ENCODE assay signal across 17 cellular contexts in the genomic region with DNA sequence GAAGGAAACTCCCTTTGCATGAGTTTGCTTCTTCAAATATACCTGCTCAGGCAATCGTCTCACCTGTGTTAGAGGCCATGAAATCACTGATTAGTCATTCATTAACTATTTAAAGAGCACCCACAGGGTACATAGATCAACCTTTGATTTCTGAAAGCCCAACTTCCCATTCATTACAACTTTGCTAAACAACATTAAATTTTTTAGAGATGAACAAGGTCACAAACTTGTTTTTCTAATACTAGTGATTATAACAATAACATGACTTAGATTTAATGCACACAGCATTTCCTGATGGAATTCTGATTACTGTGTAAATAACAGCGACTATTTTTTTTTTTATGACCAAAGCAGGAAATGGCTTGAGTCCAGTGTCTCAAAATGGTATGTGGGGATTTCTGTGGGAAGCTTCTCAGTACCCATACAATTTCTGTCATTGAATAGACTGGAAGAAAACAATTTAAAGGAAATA. TPM values are rescaled to one million over a fixed set of nuclear protein-coding genes. Genes with fewer than 3 reads are reported as not detected.
DNase-seq lines count a peak whose midpoint lies in the region; ATAC-seq, FAIRE-seq and TF ChIP-seq lines count a peak whose summit lies in the region.
"Had no signal": no experiment of that assay in that cellular context is flagged by ENCODE, and none has a peak within 500 bp of the region (broad histone marks: within the 10 kb centered on the region; RNA-seq: fewer than 3 reads in every experiment).

No MANE protein-coding gene starts in this region.

- H3K4me3 ChIP-seq in HCT116 (replicated peaks in 1 of 2; ENCODE audit: low read depth in 1 of 2, low read length in 2 of 2) = peak overlapping the region in 1 of 2 experiments; percentile 5; a peak in 1 of 4 replicates
- no peak overlapping the region for H3K4me3 ChIP-seq in SK-N-MC
- peak overlapping the region in 1 of 3 experiments; percentile 28 for H3K4me3 ChIP-seq in keratinocyte (ENCODE audit: control insufficient read depth in 2 of 3, extremely low read depth in 1 of 3, insufficient read depth in 2 of 3, low read depth in 1 of 3, low read length in 3 of 3)
- H3K4me3 ChIP-seq: ascending aorta had no signal

- no peaks in the 10 kb centered on the region for H3K79me2 ChIP-seq in HCT116 (ENCODE audit: insufficient read depth, low read length)
- H3K79me2 ChIP-seq in keratinocyte (ENCODE audit: control insufficient read depth, insufficient read depth, low read length) = no peaks in the 10 kb centered on the region

- H3K4me3 Mint-ChIP-seq in stimulated activated memory B cell treated with anti-CD40 and anti-IgM and Interleukin-4, amounts not matched to agents 10 μg/mL and 1 μg/mL and 100 μg/mL, for 72 hours = no peak overlapping the region
- H3K4me3 Mint-ChIP-seq: T-helper 2 cell treated with Interferon-gamma antibody and Interleukin-4, amounts not matched to agents 5 μg/mL and 100 μg/mL, for 36 hours had no signal

- peaks cover 11% of the 10 kb centered on the region for H3K4me1 Mint-ChIP-seq in stimulated activated memory B cell treated with anti-CD40 and anti-IgM and Interleukin-4, amounts not matched to agents 10 μg/mL and 1 μg/mL and 100 μg/mL, for 72 hours

- no peak for TF ChIP-seq POLR2A in HCT116 (IDR thresholded peaks at IDR 0.05; ENCODE audit: borderline replicate concordance, extremely low read depth, insufficient read depth, insufficient read length)

- peak; percentile 66 for DNase-seq in HCT116 (ENCODE audit: low read depth, low spot score)
- DNase-seq in SK-N-MC (ENCODE audit: low read depth, low spot score) = no peak
- DNase-seq in keratinocyte (ENCODE audit: low read depth, low spot score) = peak; percentile 66
- no peak for DNase-seq in 8988T
- no peak for DNase-seq in hypothalamus (lab: John Stamatoyannopoulos, UW)
- DNase-seq in AML-193 (lab: John Stamatoyannopoulos, UW) = no peak
- DNase-seq: DMS 273 treated with DMSO at 0.1 percent for 48 hours; islet precursor cell; NCI-H1092; NK-92 treated with Interleukin-12 subunit alpha and Interleukin-12 subunit beta, amount 100 ng/mL, for 24 hours had no signal

- H3K9me3 ChIP-seq in HCT116 (ENCODE audit: control insufficient read depth in 1 of 2, insufficient read depth in 1 of 2, low read depth in 1 of 2, low read length in 2 of 2) = no peaks in the 10 kb centered on the region
- no peaks in the 10 kb centered on the region for H3K9me3 ChIP-seq in SK-N-MC (ENCODE audit: low read depth, low read length)
- no peaks in the 10 kb centered on the region for H3K9me3 ChIP-seq in keratinocyte (ENCODE audit: control insufficient read depth, low read depth, low read length)
- H3K9me3 ChIP-seq: ascending aorta had no signal

- CTCF ChIA-PET in HCT116 (lab: Charles Lee) = no interaction called here

- BruUV-seq in HCT116 (replicated peaks; lab: Mats Ljungman, UMichigan) = no TSS peak

- H3K27ac Mint-ChIP-seq in stimulated activated memory B cell treated with anti-CD40 and anti-IgM and Interleukin-4, amounts not matched to agents 10 μg/mL and 1 μg/mL and 100 μg/mL, for 72 hours = peak overlapping the region; percentile 9
- H3K27ac Mint-ChIP-seq: T-helper 2 cell treated with Interferon-gamma antibody and Interleukin-4, amounts not matched to agents 5 μg/mL and 100 μg/mL, for 36 hours had no signal

- H3K9me1 ChIP-seq in keratinocyte (ENCODE audit: control insufficient read depth, extremely low read depth, insufficient read depth, low read length) = no peaks in the 10 kb centered on the region

- TF ChIP-seq CTCF in HCT116 (IDR thresholded peaks at IDR 0.05 in 2 of 3, conservative IDR thresholded peaks at IDR 0.05 in 1 of 3; ENCODE audit: borderline replicate concordance in 1 of 3, insufficient read depth in 1 of 3, low read depth in 2 of 3, low read length in 2 of 3) (no peak), keratinocyte (optimal IDR thresholded peaks at IDR 0.05 in 1 of 3, IDR thresholded peaks at IDR 0.05 in 1 of 3, conservative IDR thresholded peaks at IDR 0.05 in 1 of 3; ENCODE audit: extremely low read depth in 1 of 3, insufficient read depth in 2 of 3, low read length in 3 of 3) (no peak)

- intact Hi-C loops in HCT116 (cut with micrococcal nuclease) = loop anchor here (10.0 kb wide), 1 partner anchor 146 kb away; a partner anchor contains a TSS

- no peaks in the 10 kb centered on the region for H3K9me2 ChIP-seq in HCT116 (ENCODE audit: insufficient read depth)

- H3K9ac ChIP-seq in HCT116 (ENCODE audit: low read length) (peak overlapping the region; percentile 8), SK-N-MC (ENCODE audit: insufficient read length) (no peak overlapping the region), keratinocyte (ENCODE audit: control insufficient read depth, extremely low read depth, insufficient read depth, low read length) (peak overlapping the region; percentile 76)

- dilution Hi-C loops in keratinocyte (cut with MboI; ENCODE audit: extremely low pct_ligation_motif_present, low sequenced_read_pairs) = no loop called here

- no peaks in the 10 kb centered on the region for H3K36me3 ChIP-seq in HCT116 (ENCODE audit: control insufficient read depth in 1 of 2, insufficient read depth in 2 of 2, low read length in 2 of 2)
- no peaks in the 10 kb centered on the region for H3K36me3 ChIP-seq in SK-N-MC (ENCODE audit: insufficient read depth, low read length)
- H3K36me3 ChIP-seq in keratinocyte (ENCODE audit: control insufficient read depth in 2 of 2, extremely low read depth in 1 of 2, insufficient read depth in 2 of 2, low read length in 2 of 2) = no peaks in the 10 kb centered on the region
- H3K36me3 ChIP-seq: ascending aorta had no signal

- H3K27me3 ChIP-seq in HCT116 (ENCODE audit: insufficient read depth, low read length) = no peaks in the 10 kb centered on the region
- H3K27me3 ChIP-seq in keratinocyte (ENCODE audit: control insufficient read depth, extremely low read depth, insufficient read depth, low read length) = no peaks in the 10 kb centered on the region
- H3K27me3 ChIP-seq: ascending aorta had no signal

- ATAC-seq in HCT116 = peak; percentile 44
- ATAC-seq in stimulated activated memory B cell treated with anti-CD40 and anti-IgM and Interleukin-4, amounts not matched to agents 10 μg/mL and 1 μg/mL and 100 μg/mL, for 72 hours = peak; percentile 53
- no peak for ATAC-seq in HG03469 (IDR thresholded peaks at IDR 0.05; ENCODE audit: unreplicated experiment)

- no peaks in the 10 kb centered on the region for H3K36me3 Mint-ChIP-seq in stimulated activated memory B cell treated with anti-CD40 and anti-IgM and Interleukin-4, amounts not matched to agents 10 μg/mL and 1 μg/mL and 100 μg/mL, for 72 hours

- TF ChIP-seq RAD21 in HCT116 (IDR thresholded peaks at IDR 0.05; ENCODE audit: low read depth) = no peak

- no peaks in the 10 kb centered on the region for H3K9me3 Mint-ChIP-seq in stimulated activated memory B cell treated with anti-CD40 and anti-IgM and Interleukin-4, amounts not matched to agents 10 μg/mL and 1 μg/mL and 100 μg/mL, for 72 hours
- H3K9me3 Mint-ChIP-seq: T-helper 2 cell treated with Interferon-gamma antibody and Interleukin-4, amounts not matched to agents 5 μg/mL and 100 μg/mL, for 36 hours had no signal

- H3K4me2 ChIP-seq in HCT116 (ENCODE audit: low read length) (peak overlapping the region; percentile 53), keratinocyte (ENCODE audit: control insufficient read depth, extremely low read depth, insufficient read depth, low read depth, low read length) (peak overlapping the region; percentile 38)

- H2AFZ ChIP-seq in HCT116 (ENCODE audit: low read depth, low read length, poor library complexity, severe bottlenecking) (peak overlapping the region; percentile 27), keratinocyte (ENCODE audit: control insufficient read depth, low read length) (no peak overlapping the region)

- RAD21 ChIA-PET in HCT116 (lab: Charles Lee; ENCODE audit: low non-redundant PET in 1 of 2, low total read pairs in 2 of 2, uncharacterized antibody in 2 of 2, unreplicated experiment in 2 of 2) = no interaction called here

- no peaks in the 10 kb centered on the region for H3K27me3 Mint-ChIP-seq in stimulated activated memory B cell treated with anti-CD40 and anti-IgM and Interleukin-4, amounts not matched to agents 10 μg/mL and 1 μg/mL and 100 μg/mL, for 72 hours

- POLR2A ChIA-PET in HCT116 (lab: Charles Lee) = no interaction called here

- H3K4me1 ChIP-seq in HCT116 (ENCODE audit: control insufficient read depth in 1 of 2, insufficient read depth in 2 of 2, low read length in 2 of 2) (peaks cover 19 to 38% of the 10 kb centered on the region in 2 experiments), keratinocyte (ENCODE audit: control insufficient read depth, extremely low read depth, insufficient read depth, low read length) (peaks cover 28% of the 10 kb centered on the region)
- H3K4me1 ChIP-seq: ascending aorta had no signal

- H3K27ac ChIP-seq in HCT116 (ENCODE audit: low read depth, low read length) (peak overlapping the region; percentile 44; the same call in 1 of the 2 replicates), SK-N-MC (0 out of 2 replicates have a peak overlapping the region, but pooled peaks have one; percentile 19), keratinocyte (ENCODE audit: control insufficient read depth, insufficient read depth, low read length) (peak overlapping the region; percentile 96)
- H3K27ac ChIP-seq: ascending aorta, HL-60 had no signal

- no peaks in the 10 kb centered on the region for H4K20me1 ChIP-seq in HCT116 (ENCODE audit: insufficient read depth)
- no peaks in the 10 kb centered on the region for H4K20me1 ChIP-seq in keratinocyte (ENCODE audit: control insufficient read depth, extremely low read depth, insufficient read depth, low read length)

- peak; percentile 76 for FAIRE-seq in keratinocyte (lab: Jason Lieb, UNC)
- FAIRE-seq: endometrium, urothelium cell line had no signal

RNA-seq across cellular contexts. Expression of a gene that starts 5.4 kb away (rescaled TPM):
- total RNA-seq in HCT116 (2021; ENCODE audit: unreplicated experiment) = 118 TPM
- 59.3 and 66.0 TPM in 2 replicates for polyA plus RNA-seq in HCT116 (2012)
- polyA plus RNA-seq in keratinocyte = 86.4 to 131 TPM (median 110 TPM) in 3 replicates
- 170 TPM for polyA plus RNA-seq in keratinocyte (2011; ENCODE audit: low read depth)
- polyA plus RNA-seq in keratinocyte (2011; cell fraction: cytosol; rRNA removed) = 40.3 and 73.9 TPM in 2 replicates
- 130 and 188 TPM in 2 replicates for polyA plus RNA-seq in keratinocyte (2011; cell fraction: nucleus; rRNA removed)
- 73.5 and 88.1 TPM in 2 replicates for polyA plus RNA-seq in keratinocyte (2012; ENCODE audit: low replicate concordance)
- polyA minus RNA-seq in keratinocyte = 17.8 to 95.1 TPM (median 64.7 TPM) in 3 replicates
- 152 TPM for polyA minus RNA-seq in keratinocyte (2011; cell fraction: cytosol; rRNA and poly(A)+ RNA removed)
- 157 and 234 TPM in 2 replicates for polyA minus RNA-seq in keratinocyte (2011; cell fraction: nucleus; rRNA and poly(A)+ RNA removed)

RNA-seq across cellular contexts. Expression of a gene that starts 6.3 kb away (rescaled TPM):
- total RNA-seq in HCT116 (2021; ENCODE audit: unreplicated experiment) = 71.7 TPM
- polyA plus RNA-seq in HCT116 (2012) = 27.7 and 39.8 TPM in 2 replicates
- 60.6 to 152 TPM (median 78.8 TPM) in 3 replicates for polyA plus RNA-seq in keratinocyte
- 278 TPM for polyA plus RNA-seq in keratinocyte (2011; ENCODE audit: low read depth)
- 44.6 and 95.2 TPM in 2 replicates for polyA plus RNA-seq in keratinocyte (2011; cell fraction: cytosol; rRNA removed)
- polyA plus RNA-seq in keratinocyte (2011; cell fraction: nucleus; rRNA removed) = 79.1 and 128 TPM in 2 replicates
- 66.8 and 89.5 TPM in 2 replicates for polyA plus RNA-seq in keratinocyte (2012; ENCODE audit: low replicate concordance)
- 24.2 to 83.0 TPM (median 30.4 TPM) in 3 replicates for polyA minus RNA-seq in keratinocyte
- 38.2 TPM for polyA minus RNA-seq in keratinocyte (2011; cell fraction: cytosol; rRNA and poly(A)+ RNA removed)
- polyA minus RNA-seq in keratinocyte (2011; cell fraction: nucleus; rRNA and poly(A)+ RNA removed) = 32.3 and 56.7 TPM in 2 replicates

RNA-seq across cellular contexts. Expression of a gene that starts 29.2 kb away (rescaled TPM):
- 16.3 TPM for total RNA-seq in HCT116 (2021; ENCODE audit: unreplicated experiment)
- polyA plus RNA-seq in HCT116 (2012) = 3.4 and 4.5 TPM in 2 replicates
- polyA plus RNA-seq in keratinocyte = 8.5 to 13.2 TPM (median 9.1 TPM) in 3 replicates
- 3.1 TPM for polyA plus RNA-seq in keratinocyte (2011; ENCODE audit: low read depth)
- 7.5 and 14.4 TPM in 2 replicates for polyA plus RNA-seq in keratinocyte (2011; cell fraction: cytosol; rRNA removed)
- polyA plus RNA-seq in keratinocyte (2011; cell fraction: nucleus; rRNA removed) = 4.5 and 5.6 TPM in 2 replicates
- polyA plus RNA-seq in keratinocyte (2012; ENCODE audit: low replicate concordance) = 6.9 and 10.3 TPM in 2 replicates
- polyA minus RNA-seq in keratinocyte = 3.0 to 11.8 TPM (median 6.9 TPM) in 3 replicates
- polyA minus RNA-seq in keratinocyte (2011; cell fraction: cytosol; rRNA and poly(A)+ RNA removed) = 12.7 TPM
- polyA minus RNA-seq in keratinocyte (2011; cell fraction: nucleus; rRNA and poly(A)+ RNA removed) = 3.5 and 6.8 TPM in 2 replicates

Comparison
In these comparisons a context has a peak if more than half of its experiments do, and no peak if none do; other contexts are left out.
1. DNase-seq: peak in HCT116 (single experiment) and keratinocyte (single experiment); none in SK-N-MC (single experiment), 8988T (single experiment), hypothalamus (0 of 51) and AML-193 (0 of 2).
2. H3K27ac ChIP-seq: peak in every context shown above with its lines; median percentile 96 in keratinocyte; 44 in HCT116; 19 in SK-N-MC.